29 cellular contexts compared by ENCODE assay signal in the genomic region with DNA sequence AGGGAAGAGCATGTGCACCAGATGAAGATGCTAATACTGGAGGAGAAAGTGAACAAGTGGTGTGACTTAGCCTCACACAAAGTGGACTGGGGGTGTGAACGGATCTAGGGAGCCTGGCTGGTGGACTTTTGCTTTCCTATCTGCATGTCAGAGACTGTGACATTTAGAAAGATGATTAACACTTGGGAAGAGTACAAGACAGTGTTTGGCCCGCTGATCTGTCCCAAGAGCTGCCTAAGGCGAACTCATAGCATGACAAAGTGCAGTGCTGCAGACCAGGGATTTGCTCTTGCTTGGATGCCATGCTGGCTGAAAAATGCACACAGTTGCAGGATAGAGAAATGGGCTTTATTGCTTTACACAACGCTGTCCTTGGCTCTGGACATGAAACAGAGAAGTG.
"Had no signal": no experiment of that assay in that cellular context is flagged by ENCODE, and none has a peak within 500 bp of the region (broad histone marks: within the 10 kb centered on the region; RNA-seq: fewer than 3 reads in every experiment).

No MANE protein-coding gene starts in this region.

- DNase-seq: activated B cell treated with CpG ODN at 0.5 μM for 24 hours; activated CD4-positive, alpha-beta memory T cell treated with anti-CD3 and anti-CD28 coated beads for 36 hours; activated CD4-positive, alpha-beta T cell treated with anti-CD3 and anti-CD28 coated beads for 4 hours; activated CD4-positive, alpha-beta T cell treated with anti-CD3 and anti-CD28 coated beads, Interleukin-2, amount 50 U/mL, for 1 hour; activated CD4-positive, CD25-positive, alpha-beta regulatory T cell treated with anti-CD3 and anti-CD28 coated beads, Interleukin-2, amount 50 U/mL, for 72 hours; activated CD8-positive, alpha-beta memory T cell treated with anti-CD3 and anti-CD28 coated beads, Interleukin-2, amount 50 U/mL, for 4 hours; activated naive CD4-positive, alpha-beta T cell treated with anti-CD3 and anti-CD28 coated beads, Interleukin-2, amount 10 ng/mL, durations not matched to agents 7 days and 5 days; activated naive CD8-positive, alpha-beta T cell treated with anti-CD3 and anti-CD28 coated beads, Interleukin-2, amount 50 U/mL, for 24 hours; activated T-cell treated with anti-CD3 and anti-CD28 coated beads for 4 hours; activated T-cell treated with anti-CD3 and anti-CD28 coated beads, Interleukin-2, amount 50 U/mL, for 4 hours; anterior cingulate cortex; Kasumi-1; KG1; MG63; NCI-H1048; NCI-H1105 treated with DMSO at 0.1 percent for 48 hours; NCI-H1436; NCI-H1694; NCI-H1930; NCI-H345; NCI-H524 treated with DMSO at 0.1 percent for 48 hours; PC-9; Right ventricle myocardium superior; SW 1271; T-helper 1 cell; T-helper 2 cell; T-helper 9 cell had no signal

- H3K27ac ChIP-seq: PC-9, VCaP had no signal

- H3K36me3 ChIP-seq: MG63 had no signal

- H3K4me2 ChIP-seq: PC-9 had no signal

- H2AFZ ChIP-seq: PC-9 had no signal

- ATAC-seq: activated naive CD8-positive, alpha-beta T cell treated with anti-CD3 and anti-CD28 coated beads, Interleukin-2, amount 50 U/mL, for 24 hours; activated T-cell treated with anti-CD3 and anti-CD28 coated beads, Interleukin-2, amount 50 U/mL, for 4 hours had no signal

- H3K9me3 ChIP-seq: MG63 had no signal

- FAIRE-seq: RCC 7860 had no signal

- H3K4me3 ChIP-seq: MG63, PC-9 had no signal

- H3K27me3 ChIP-seq: MG63 had no signal
